Comparison of ENCODE assay signal across 8 cellular contexts in the genomic region with DNA sequence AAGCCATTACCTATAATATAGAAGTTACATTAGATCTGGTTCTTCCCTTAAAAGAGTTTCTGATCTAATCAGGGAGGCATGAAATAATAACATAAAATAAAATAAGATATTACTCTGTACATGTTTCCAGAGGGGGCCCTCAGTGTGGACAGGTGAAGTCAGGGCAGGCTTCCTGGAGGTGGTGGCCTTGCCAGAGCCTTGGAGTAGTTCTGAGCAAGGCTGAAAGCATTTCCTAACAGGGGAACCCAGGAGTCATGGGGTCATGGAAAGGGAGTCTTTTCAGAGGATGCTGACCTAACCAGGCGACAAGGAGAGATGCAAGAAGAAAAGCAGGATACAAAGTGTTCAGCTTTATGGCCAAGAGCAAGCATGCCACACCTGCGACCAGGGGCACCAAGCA.
"Had no signal": no experiment of that assay in that cellular context is flagged by ENCODE, and none has a peak within 500 bp of the region (broad histone marks: within the 10 kb centered on the region; RNA-seq: fewer than 3 reads in every experiment).

No MANE protein-coding gene starts in this region.

- H3K4me1 ChIP-seq: HAP-1 had no signal

- H3K9ac ChIP-seq: GM23248, KMS-11 had no signal

- H3K4me1 Mint-ChIP-seq: IgD-negative memory B cell had no signal

- H3K27ac Mint-ChIP-seq: HFFc6, IgD-negative memory B cell had no signal

- H3K4me3 ChIP-seq: GM23248, HAP-1 had no signal

- H3K4me3 Mint-ChIP-seq: HFFc6, IgD-negative memory B cell had no signal

- H3K4me2 ChIP-seq: KMS-11 had no signal

- DNase-seq: GOT3, H7, HFFc6 had no signal

- H3K27ac ChIP-seq: GM23248, HL-60, KMS-11 had no signal

- H3K36me3 ChIP-seq: HAP-1 had no signal

- H3K36me3 Mint-ChIP-seq: IgD-negative memory B cell had no signal

- H3K9me3 ChIP-seq: HAP-1 had no signal

- H3K27me3 Mint-ChIP-seq: IgD-negative memory B cell had no signal
